Comparison of ENCODE assay signal across 13 cellular contexts in the genomic region with DNA sequence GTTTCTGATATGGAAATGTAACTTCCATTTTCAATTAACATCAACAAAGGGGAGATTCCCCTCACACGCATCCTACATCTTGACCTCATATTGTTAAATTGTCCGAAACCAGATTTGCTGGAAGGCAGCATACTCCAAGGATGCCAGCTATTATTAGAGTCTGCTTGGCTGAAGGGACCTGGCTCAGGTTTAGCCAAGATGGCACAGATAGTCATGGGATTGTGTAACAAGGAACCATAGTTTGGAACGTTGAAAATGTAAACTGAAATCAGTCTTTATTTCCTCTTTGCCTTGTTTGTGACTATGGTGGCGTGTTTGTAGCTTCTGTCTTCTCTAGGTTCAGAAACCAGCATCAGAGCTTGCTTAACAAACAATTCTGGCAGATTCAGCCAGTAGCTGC. TPM values are rescaled to one million over a fixed set of nuclear protein-coding genes. Genes with fewer than 3 reads are reported as not detected.
DNase-seq lines count a peak whose midpoint lies in the region; ATAC-seq lines count a peak whose summit lies in the region.
"Had no signal": no experiment of that assay in that cellular context is flagged by ENCODE, and none has a peak within 500 bp of the region (broad histone marks: within the 10 kb centered on the region; RNA-seq: fewer than 3 reads in every experiment).

No MANE protein-coding gene starts in this region.

- POLR2A ChIA-PET in activated CD4-positive, alpha-beta T cell treated with anti-CD3 and anti-CD28 coated beads for 36 hours (lab: Charles Lee): no interaction called here

- intact Hi-C loops in activated CD4-positive, alpha-beta T cell treated with anti-CD3 and anti-CD28 coated beads for 36 hours (cut with DNase I, micrococcal nuclease): no loop called here
- intact Hi-C loops in right cardiac atrium (cut with DNase I): no loop called here

- WGBS in right cardiac atrium: 77% methylated on average over 4 of the region's 4 CpGs

- H3K9ac ChIP-seq in skeletal muscle tissue (ENCODE audit: low read depth in 1 of 3, low read length in 3 of 3) (no peak overlapping the region), Karpas-422 (ENCODE audit: low read length) (no peak overlapping the region)

- no peaks in the 10 kb centered on the region for H3K9me2 ChIP-seq in Karpas-422 (replicated peaks; ENCODE audit: insufficient read depth, low read length)

- no peak for DNase-seq in activated CD4-positive, alpha-beta T cell treated with anti-CD3 and anti-CD28 coated beads for 36 hours
- DNase-seq in activated CD4-positive, alpha-beta T cell treated with anti-CD3 and anti-CD28 coated beads, Interleukin-2, amount 50 U/mL, for 4 hours: no peak
- peak; percentile 64 for DNase-seq in NCI-H446 treated with DMSO at 0.1 percent for 48 hours (lab: John Stamatoyannopoulos, UW)
- peak; percentile 73 for DNase-seq in cerebellum (ENCODE audit: low spot score)
- DNase-seq in Karpas-422: no peak
- DNase-seq in right cardiac atrium: no peak
- DNase-seq: DMS79, NCI-H1694 treated with DMSO at 0.1 percent for 48 hours had no signal

- peak overlapping the region; percentile 69 for H3K27ac Mint-ChIP-seq in activated CD4-positive, alpha-beta T cell treated with anti-CD3 and anti-CD28 coated beads for 36 hours

- H3K9me3 ChIP-seq in skeletal muscle tissue (ENCODE audit: control insufficient read depth in 3 of 3, low read length in 3 of 3) (no peaks in the 10 kb centered on the region), Karpas-422 (ENCODE audit: low read length) (no peaks in the 10 kb centered on the region), right cardiac atrium (ENCODE audit: control insufficient read depth, low read length) (no peaks in the 10 kb centered on the region)

- H3K9me3 Mint-ChIP-seq in activated CD4-positive, alpha-beta T cell treated with anti-CD3 and anti-CD28 coated beads for 36 hours (ENCODE audit: low read depth): no peaks in the 10 kb centered on the region

- H4K20me1 ChIP-seq in Karpas-422 (ENCODE audit: insufficient read depth, low read depth, low read length): no peaks in the 10 kb centered on the region

- no peaks in the 10 kb centered on the region for H3K27me3 Mint-ChIP-seq in activated CD4-positive, alpha-beta T cell treated with anti-CD3 and anti-CD28 coated beads for 36 hours

- no peaks in the 10 kb centered on the region for H3K36me3 ChIP-seq in skeletal muscle tissue (ENCODE audit: control insufficient read depth in 3 of 3, insufficient read depth in 3 of 3, low read length in 3 of 3)
- H3K36me3 ChIP-seq in Karpas-422 (ENCODE audit: insufficient read depth, low read length): no peaks in the 10 kb centered on the region

- H3K27ac ChIP-seq in skeletal muscle tissue (ENCODE audit: low read depth, low read length): peak overlapping the region; percentile 23
- H3K27ac ChIP-seq in Karpas-422 (ENCODE audit: low read length): no peak overlapping the region
- H3K27ac ChIP-seq in right cardiac atrium (ENCODE audit: low read length): no peak overlapping the region
- H3K27ac ChIP-seq: epithelial cell of prostate had no signal

- peak overlapping the region; percentile 31 for H3K4me3 Mint-ChIP-seq in activated CD4-positive, alpha-beta T cell treated with anti-CD3 and anti-CD28 coated beads for 36 hours

- peaks cover 40% of the 10 kb centered on the region for H3K79me2 ChIP-seq in Karpas-422 (ENCODE audit: low read length)

- H3K27me3 ChIP-seq in skeletal muscle tissue (ENCODE audit: control insufficient read depth in 3 of 3, insufficient read depth in 3 of 3, low read length in 3 of 3): peaks cover 0 to 1% (median 0%) of the 10 kb centered on the region in 3 donors
- no peaks in the 10 kb centered on the region for H3K27me3 ChIP-seq in Karpas-422 (ENCODE audit: low read length)
- H3K27me3 ChIP-seq in right cardiac atrium (ENCODE audit: control insufficient read depth, insufficient read depth): no peaks in the 10 kb centered on the region

- CTCF ChIA-PET in activated CD4-positive, alpha-beta T cell treated with anti-CD3 and anti-CD28 coated beads for 36 hours (lab: Charles Lee): interaction anchor here (0.6 to 1.1 kb wide), 2 partner anchors 141 to 161 kb away, joined by 3 to 4 read pairs; no protein-coding TSS in a partner anchor

- H2AFZ ChIP-seq in Karpas-422 (ENCODE audit: low read length): no peak overlapping the region

- H3K4me1 ChIP-seq in skeletal muscle tissue (ENCODE audit: control insufficient read depth in 3 of 3, insufficient read depth in 3 of 3, low read length in 3 of 3) (peaks cover 14 to 24% (median 18%) of the 10 kb centered on the region in 3 donors), Karpas-422 (ENCODE audit: low read length) (peaks cover 31% of the 10 kb centered on the region), right cardiac atrium (ENCODE audit: control insufficient read depth, insufficient read depth, low read length) (peaks cover 2% of the 10 kb centered on the region)

- H3K4me1 Mint-ChIP-seq in activated CD4-positive, alpha-beta T cell treated with anti-CD3 and anti-CD28 coated beads for 36 hours: peaks cover 50% of the 10 kb centered on the region

- no peak for ATAC-seq in activated CD4-positive, alpha-beta T cell treated with anti-CD3 and anti-CD28 coated beads for 36 hours
- no peak for ATAC-seq in GM21381 (IDR thresholded peaks at IDR 0.05; ENCODE audit: unreplicated experiment)
- ATAC-seq in right cardiac atrium: no peak
- ATAC-seq: GM12878, HCT116 had no signal

- no peak overlapping the region for H3K4me3 ChIP-seq in skeletal muscle tissue (ENCODE audit: low read length in 3 of 3)
- H3K4me3 ChIP-seq in Karpas-422 (ENCODE audit: low read length): no peak overlapping the region
- no peak overlapping the region for H3K4me3 ChIP-seq in right cardiac atrium (ENCODE audit: low read length)
- H3K4me3 ChIP-seq: GM12878 had no signal

- H3K4me2 ChIP-seq in Karpas-422 (ENCODE audit: low read depth, low read length, poor library complexity, severe bottlenecking): no peak overlapping the region

- no peaks in the 10 kb centered on the region for H3K36me3 Mint-ChIP-seq in activated CD4-positive, alpha-beta T cell treated with anti-CD3 and anti-CD28 coated beads for 36 hours (ENCODE audit: low read depth)

RNA-seq across cellular contexts. Expression of gene ARSG, which starts 5.9 kb away (rescaled TPM):
- 10 to 100 TPM in 1 of 2 experiments, 1 to 10 TPM in 1; 7.8 to 10.9 TPM for total RNA-seq in activated CD4-positive, alpha-beta T cell treated with anti-CD3 and anti-CD28 coated beads for 36 hours
- total RNA-seq in cerebellum (12.4 TPM), skeletal muscle tissue (1.6 TPM), right cardiac atrium (1 to 10 TPM; 4.7 to 9.3 (median 6.8) TPM)
- 47.1 and 63.2 TPM in 2 replicates for total RNA-seq in Karpas-422 (2014; rRNA removed; shearing (Covaris generic); ENCODE audit: low replicate concordance)
- polyA plus RNA-seq in right cardiac atrium: 2.8 TPM

RNA-seq across cellular contexts. Expression of gene SLC16A6, which starts 6.2 kb away (rescaled TPM):
- 1 to 10 TPM; 2.9 to 3.2 TPM for total RNA-seq in activated CD4-positive, alpha-beta T cell treated with anti-CD3 and anti-CD28 coated beads for 36 hours
- total RNA-seq in cerebellum (2.8 TPM), skeletal muscle tissue (1.0 TPM), right cardiac atrium (under 1 TPM; 0.21 to 0.86 (median 0.41) TPM)
- 44.7 and 59.9 TPM in 2 replicates for total RNA-seq in Karpas-422 (2014; rRNA removed; shearing (Covaris generic); ENCODE audit: low replicate concordance)
- polyA plus RNA-seq in right cardiac atrium: 0.23 TPM

RNA-seq across cellular contexts. Expression of gene AMZ2, which starts 49.3 kb away (rescaled TPM):
- total RNA-seq in activated CD4-positive, alpha-beta T cell treated with anti-CD3 and anti-CD28 coated beads for 36 hours: 100 to 1,000 TPM; 119 to 150 TPM
- total RNA-seq in cerebellum (43.8 TPM), skeletal muscle tissue (49.6 TPM), right cardiac atrium (10 to 100 TPM; 73.9 to 98.3 (median 93.0) TPM)
- 66.7 and 136 TPM in 2 replicates for total RNA-seq in Karpas-422 (2014; rRNA removed; shearing (Covaris generic); ENCODE audit: low replicate concordance)
- 97.6 TPM for polyA plus RNA-seq in right cardiac atrium

Comparison
In these comparisons a context has a peak if more than half of its experiments do, and no peak if none do; other contexts are left out.
1. DNase-seq: peak in NCI-H446 treated with DMSO at 0.1 percent for 48 hours (single experiment) and cerebellum (single experiment); none in activated CD4-positive, alpha-beta T cell treated with anti-CD3 and anti-CD28 coated beads for 36 hours (single experiment), activated CD4-positive, alpha-beta T cell treated with anti-CD3 and anti-CD28 coated beads, Interleukin-2, amount 50 U/mL, for 4 hours (0 of 2), Karpas-422 (single experiment) and right cardiac atrium (0 of 3).
2. RNA of gene SLC16A6, which starts 6.2 kb away (total RNA-seq): 44.7 to 59.9 TPM in Karpas-422; 2.9 to 3.2 TPM in activated CD4-positive, alpha-beta T cell treated with anti-CD3 and anti-CD28 coated beads for 36 hours, 2.8 TPM in cerebellum (single experiment), 1.0 TPM in skeletal muscle tissue (single experiment) and 0.21 to 0.86 TPM in right cardiac atrium; every median in the first group is over 10 times any median in the second.